Comparison of ENCODE assay signal across 12 cellular contexts in the genomic region with DNA sequence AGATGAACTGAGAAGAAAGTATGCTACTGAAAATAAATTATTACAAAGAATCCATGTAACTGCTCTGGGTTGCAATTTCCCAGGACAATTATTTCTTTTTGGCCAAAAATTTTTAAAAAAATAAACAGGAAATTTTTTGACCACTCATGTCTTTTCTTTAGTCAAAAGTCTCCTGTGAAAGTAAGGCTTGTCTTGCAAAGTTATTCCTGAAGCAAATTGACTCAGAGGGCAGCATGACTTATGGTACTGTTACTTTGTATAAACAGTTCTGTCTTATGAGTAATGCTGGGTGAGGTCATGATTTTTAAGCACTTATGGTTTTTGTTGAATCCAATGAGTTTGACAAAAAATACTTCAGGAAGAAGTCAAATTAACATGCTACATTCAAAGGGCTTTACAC.
DNase-seq lines count a peak whose midpoint lies in the region; ATAC-seq, FAIRE-seq and TF ChIP-seq lines count a peak whose summit lies in the region.
"Had no signal": no experiment of that assay in that cellular context is flagged by ENCODE, and none has a peak within 500 bp of the region (broad histone marks: within the 10 kb centered on the region; RNA-seq: fewer than 3 reads in every experiment).

No MANE protein-coding gene starts in this region.

- H3K4me1 ChIP-seq in GM12878 (ENCODE audit: control insufficient read depth, insufficient read depth, low read length) (no peaks in the 10 kb centered on the region), sigmoid colon (peaks cover 0 to 16% (median 2%) of the 10 kb centered on the region in 4 donors)

- H3K36me3 ChIP-seq in GM12878 (ENCODE audit: control insufficient read depth in 2 of 2, insufficient read depth in 2 of 2, low read length in 1 of 2), result no peaks in the 10 kb centered on the region
- no peaks in the 10 kb centered on the region for H3K36me3 ChIP-seq in sigmoid colon

- CTCF ChIA-PET in AG04449 (lab: Yijun Ruan, JAX) (no interaction called here), GM12878 (lab: Yijun Ruan, JAX) (interaction anchor here (0.6 kb wide), 1 partner anchor 669 kb away, joined by 3 read pairs; no protein-coding TSS in a partner anchor)

- SMC1A ChIA-PET in GM12878 (lab: Charles Lee; ENCODE audit: uncharacterized antibody, unreplicated experiment), result no interaction called here

- TF ChIP-seq POLR2A in GM12878 (IDR thresholded peaks at IDR 0.05; ENCODE audit: low read depth, low read length) (no peak), sigmoid colon (IDR thresholded peaks at IDR 0.05) (no peak)

- POLR2A ChIA-PET in AG04449 (lab: Yijun Ruan, JAX) (no interaction called here), GM12878 (lab: Charles Lee) (no interaction called here)

- no TSS peak for BruUV-seq in GM12878 (replicated peaks; lab: Mats Ljungman, UMichigan)

- RAD21 ChIA-PET in GM12878 (lab: Charles Lee; ENCODE audit: unreplicated experiment), result no interaction called here

- no peaks in the 10 kb centered on the region for H3K79me2 ChIP-seq in GM12878 (ENCODE audit: control insufficient read depth, insufficient read depth, low read length)

- no peak for TF ChIP-seq RAD21 in GM12878 (IDR thresholded peaks at IDR 0.05; ENCODE audit: insufficient read depth, low read depth, low read length)

- DNase-seq in AG04449 (ENCODE audit: low read depth, low spot score) (peak; percentile 99), HT1080 (ENCODE audit: low read depth) (peak; percentile 92), GM12878 (ENCODE audit: low read depth, low spot score) (no peak), iris pigment epithelial cell (ENCODE audit: low read depth) (peak; percentile 99), sigmoid colon (no peak), NCI-H2196 (lab: John Stamatoyannopoulos, UW; ENCODE audit: unreplicated experiment) (no peak)
- DNase-seq: activated CD8-positive, alpha-beta memory T cell treated with anti-CD3 and anti-CD28 coated beads, Interleukin-2, amount 10 ng/mL, durations not matched to agents 7 days and 5 days; CD8-positive, alpha-beta T cell; NCI-H1694 treated with DMSO at 0.1 percent for 48 hours; nucleus accumbens had no signal

- no peaks in the 10 kb centered on the region for H3K9me3 ChIP-seq in GM12878 (replicated peaks; ENCODE audit: control insufficient read depth, insufficient read depth, low read length)
- H3K9me3 ChIP-seq in sigmoid colon, result no peaks in the 10 kb centered on the region

- TF ChIP-seq CTCF in AG04449 (IDR thresholded peaks at IDR 0.05; ENCODE audit: insufficient read depth, low read length, missing control alignments) (no peak), GM12878 (IDR thresholded peaks at IDR 0.05 in 2 of 3, conservative IDR thresholded peaks at IDR 0.05 in 1 of 3; ENCODE audit: control insufficient read depth in 2 of 3, extremely low read depth in 1 of 3, insufficient read depth in 1 of 3, low read depth in 3 of 3, low read length in 3 of 3) (no peak), sigmoid colon (IDR thresholded peaks at IDR 0.05) (no peak)

- 0 out of 3 replicates have a peak, but pooled peaks have one; percentile 27 for ATAC-seq in GM12878
- ATAC-seq in GM21576 (IDR thresholded peaks at IDR 0.05; ENCODE audit: unreplicated experiment), result no peak
- ATAC-seq in HG02970 (IDR thresholded peaks at IDR 0.05; ENCODE audit: low FRiP score, unreplicated experiment), result no peak
- ATAC-seq: activated CD8-positive, alpha-beta memory T cell treated with anti-CD3 and anti-CD28 coated beads, Interleukin-2, amount 10 ng/mL, durations not matched to agents 7 days and 5 days; CD8-positive, alpha-beta T cell had no signal

- H3K27me3 ChIP-seq in GM12878 (replicated peaks in 1 of 2; ENCODE audit: control insufficient read depth in 2 of 2, insufficient read depth in 2 of 2, low read length in 1 of 2) (no peaks in the 10 kb centered on the region), sigmoid colon (no peaks in the 10 kb centered on the region)

- intact Hi-C loops in GM12878 (cut with micrococcal nuclease; ENCODE audit: unreplicated experiment), result no loop called here
- intact Hi-C loops in sigmoid colon (cut with DNase I), result no loop called here

- FAIRE-seq in GM12878 (lab: Jason Lieb, UNC), result no peak

- H3K4me2 ChIP-seq in GM12878 (ENCODE audit: control insufficient read depth, insufficient read depth), result no peak overlapping the region

- H2AFZ ChIP-seq in GM12878 (ENCODE audit: control insufficient read depth, low read depth, low read length), result no peak overlapping the region

- H3K27ac ChIP-seq in GM12878 (ENCODE audit: control insufficient read depth, insufficient read depth) (no peak overlapping the region), sigmoid colon (no peak overlapping the region)

- TF ChIP-seq EP300 in GM12878 (IDR thresholded peaks at IDR 0.05; ENCODE audit: borderline replicate concordance in 1 of 2, control insufficient read depth in 1 of 2, low read depth in 2 of 2, low read length in 2 of 2), result no peak
- TF ChIP-seq EP300 in sigmoid colon (IDR thresholded peaks at IDR 0.05), result no peak

- no peak overlapping the region for H3K9ac ChIP-seq in GM12878 (ENCODE audit: control insufficient read depth, insufficient read depth, low read length)

- H3K4me3 ChIP-seq in AG04449 (ENCODE audit: low read depth, low read length) (no peak overlapping the region), GM12878 (no peak overlapping the region), sigmoid colon (no peak overlapping the region)

- in situ Hi-C loops in GM12878 (cut with MboI), result no loop called here

- no peaks in the 10 kb centered on the region for H4K20me1 ChIP-seq in GM12878 (ENCODE audit: control insufficient read depth, insufficient read depth)

TF ChIP-seq in GM12878, 131 proteins besides CTCF, POLR2A, EP300 and RAD21:
- TF ChIP-seq, protein P1, sequence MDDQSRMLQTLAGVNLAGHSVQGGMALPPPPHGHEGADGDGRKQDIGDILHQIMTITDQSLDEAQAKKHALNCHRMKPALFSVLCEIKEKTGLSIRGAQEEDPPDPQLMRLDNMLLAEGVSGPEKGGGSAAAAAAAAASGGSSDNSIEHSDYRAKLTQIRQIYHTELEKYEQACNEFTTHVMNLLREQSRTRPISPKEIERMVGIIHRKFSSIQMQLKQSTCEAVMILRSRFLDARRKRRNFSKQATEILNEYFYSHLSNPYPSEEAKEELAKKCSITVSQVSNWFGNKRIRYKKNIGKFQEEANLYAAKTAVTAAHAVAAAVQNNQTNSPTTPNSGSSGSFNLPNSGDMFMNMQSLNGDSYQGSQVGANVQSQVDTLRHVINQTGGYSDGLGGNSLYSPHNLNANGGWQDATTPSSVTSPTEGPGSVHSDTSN (IDR thresholded peaks at IDR 0.05; ENCODE audit: insufficient replicate concordance, low read depth, low read length), result no peak
- TF ChIP-seq KLF5 (IDR thresholded peaks at IDR 0.05; ENCODE audit: partially characterized antibody) (no peak), KAT2A (conservative IDR thresholded peaks at IDR 0.05; ENCODE audit: control insufficient read depth, low read depth, low read length) (no peak), CBX3 (IDR thresholded peaks at IDR 0.05; ENCODE audit: borderline replicate concordance, low read depth) (no peak), RAD51 (IDR thresholded peaks at IDR 0.05) (no peak), TCF7 (IDR thresholded peaks at IDR 0.05; ENCODE audit: borderline replicate concordance) (no peak), SMAD1 (IDR thresholded peaks at IDR 0.05; ENCODE audit: low read depth, partially characterized antibody) (no peak), RELA (IDR thresholded peaks at IDR 0.05; ENCODE audit: borderline replicate concordance, partially characterized antibody) (no peak), TAF1 (IDR thresholded peaks at IDR 0.05; ENCODE audit: borderline replicate concordance, low read depth, low read length) (no peak), POLR2AphosphoS5 (IDR thresholded peaks at IDR 0.05; ENCODE audit: low read length) (no peak), SPI1 (IDR thresholded peaks at IDR 0.05; ENCODE audit: borderline replicate concordance, insufficient read depth, low read depth, low read length) (no peak), CBFB (IDR thresholded peaks at IDR 0.05; ENCODE audit: low read depth) (no peak), ZNF207 (IDR thresholded peaks at IDR 0.05; ENCODE audit: borderline replicate concordance) (no peak), PML (IDR thresholded peaks at IDR 0.05; ENCODE audit: low read length) (no peak), STAT3 (IDR thresholded peaks at IDR 0.05; ENCODE audit: low read depth, low read length) (no peak)
- TF ChIP-seq, protein P2, sequence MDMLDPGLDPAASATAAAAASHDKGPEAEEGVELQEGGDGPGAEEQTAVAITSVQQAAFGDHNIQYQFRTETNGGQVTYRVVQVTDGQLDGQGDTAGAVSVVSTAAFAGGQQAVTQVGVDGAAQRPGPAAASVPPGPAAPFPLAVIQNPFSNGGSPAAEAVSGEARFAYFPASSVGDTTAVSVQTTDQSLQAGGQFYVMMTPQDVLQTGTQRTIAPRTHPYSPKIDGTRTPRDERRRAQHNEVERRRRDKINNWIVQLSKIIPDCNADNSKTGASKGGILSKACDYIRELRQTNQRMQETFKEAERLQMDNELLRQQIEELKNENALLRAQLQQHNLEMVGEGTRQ (IDR thresholded peaks at IDR 0.05; ENCODE audit: borderline replicate concordance, low read depth, low read length), result no peak
- TF ChIP-seq, protein P3, sequence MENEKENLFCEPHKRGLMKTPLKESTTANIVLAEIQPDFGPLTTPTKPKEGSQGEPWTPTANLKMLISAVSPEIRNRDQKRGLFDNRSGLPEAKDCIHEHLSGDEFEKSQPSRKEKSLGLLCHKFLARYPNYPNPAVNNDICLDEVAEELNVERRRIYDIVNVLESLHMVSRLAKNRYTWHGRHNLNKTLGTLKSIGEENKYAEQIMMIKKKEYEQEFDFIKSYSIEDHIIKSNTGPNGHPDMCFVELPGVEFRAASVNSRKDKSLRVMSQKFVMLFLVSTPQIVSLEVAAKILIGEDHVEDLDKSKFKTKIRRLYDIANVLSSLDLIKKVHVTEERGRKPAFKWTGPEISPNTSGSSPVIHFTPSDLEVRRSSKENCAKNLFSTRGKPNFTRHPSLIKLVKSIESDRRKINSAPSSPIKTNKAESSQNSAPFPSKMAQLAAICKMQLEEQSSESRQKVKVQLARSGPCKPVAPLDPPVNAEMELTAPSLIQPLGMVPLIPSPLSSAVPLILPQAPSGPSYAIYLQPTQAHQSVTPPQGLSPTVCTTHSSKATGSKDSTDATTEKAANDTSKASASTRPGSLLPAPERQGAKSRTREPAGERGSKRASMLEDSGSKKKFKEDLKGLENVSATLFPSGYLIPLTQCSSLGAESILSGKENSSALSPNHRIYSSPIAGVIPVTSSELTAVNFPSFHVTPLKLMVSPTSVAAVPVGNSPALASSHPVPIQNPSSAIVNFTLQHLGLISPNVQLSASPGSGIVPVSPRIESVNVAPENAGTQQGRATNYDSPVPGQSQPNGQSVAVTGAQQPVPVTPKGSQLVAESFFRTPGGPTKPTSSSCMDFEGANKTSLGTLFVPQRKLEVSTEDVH (IDR thresholded peaks at IDR 0.05; ENCODE audit: low read depth, partially characterized antibody), result no peak

Comparison
In these comparisons a context has a peak if more than half of its experiments do, and no peak if none do; other contexts are left out.
1. DNase-seq: peak in AG04449 (single experiment), HT1080 (single experiment) and iris pigment epithelial cell (single experiment); none in GM12878 (single experiment), sigmoid colon (single experiment) and NCI-H2196 (single experiment).